Comparison of ENCODE assay signal across 15 cellular contexts in genomic region chr11:12198261-12198925, GRCh38.
DNase-seq lines count a peak whose midpoint lies in the region; ATAC-seq and TF ChIP-seq lines count a peak whose summit lies in the region.
"Had no signal": no experiment of that assay in that cellular context is flagged by ENCODE, and none has a peak within 500 bp of the region (broad histone marks: within the 10 kb centered on the region; RNA-seq: fewer than 3 reads in every experiment).

No MANE protein-coding gene starts in this region.

- no peaks in the 10 kb centered on the region for H3K36me3 Mint-ChIP-seq in osteocyte (ENCODE audit: unreplicated experiment)
- H3K36me3 Mint-ChIP-seq: mesothelial cell of epicardium had no signal

- H3K36me3 ChIP-seq in cardiac muscle cell (no peaks in the 10 kb centered on the region), tibial artery (peaks cover 0 to 4% (median 4%) of the 10 kb centered on the region in 3 donors)
- H3K36me3 ChIP-seq in effector memory CD4-positive, alpha-beta T cell (ENCODE audit: control insufficient read depth, insufficient read depth, low read length) = no peaks in the 10 kb centered on the region
- H3K36me3 ChIP-seq: prostate gland had no signal

- no peak overlapping the region for H3K4me3 ChIP-seq in cardiac muscle cell
- H3K4me3 ChIP-seq in effector memory CD4-positive, alpha-beta T cell (ENCODE audit: insufficient read depth, low read depth, low read length, poor library complexity, severe bottlenecking) = peak overlapping the region; percentile 27
- no peak overlapping the region for H3K4me3 ChIP-seq in tibial artery
- H3K4me3 ChIP-seq: prostate gland had no signal

- H3K4me1 ChIP-seq in cardiac muscle cell (ENCODE audit: low read depth) = peaks cover 92% of the 10 kb centered on the region
- H3K4me1 ChIP-seq in effector memory CD4-positive, alpha-beta T cell (ENCODE audit: control insufficient read depth, insufficient read depth, low read length, poor library complexity, severe bottlenecking) = peaks cover 49% of the 10 kb centered on the region
- H3K4me1 ChIP-seq in tibial artery = peaks cover 0 to 89% (median 60%) of the 10 kb centered on the region in 4 donors
- H3K4me1 ChIP-seq: prostate gland had no signal

- no peak for DNase-seq in cardiac muscle cell (ENCODE audit: low read depth in 1 of 2, low spot score in 1 of 2)
- DNase-seq in left cardiac atrium = no peak
- no peak for DNase-seq in RWPE1 (ENCODE audit: low spot score)
- no peak for DNase-seq in effector memory CD4-positive, alpha-beta T cell
- DNase-seq in tibial artery = peak in 1 of 2 donors; percentile 72
- DNase-seq in NCI-H1105 (lab: John Stamatoyannopoulos, UW) = no peak
- DNase-seq in osteocyte (ENCODE audit: extremely low spot score, unreplicated experiment) = no peak
- DNase-seq: NCI-H1092, NCI-H524 treated with DMSO at 0.1 percent for 48 hours, SHP77 treated with DMSO at 0.1 percent for 48 hours had no signal

- POLR2A ChIA-PET in RWPE1 (lab: Yijun Ruan, JAX; ENCODE audit: low non-redundant PET) = no interaction called here

- no peaks in the 10 kb centered on the region for H3K9me3 ChIP-seq in cardiac muscle cell (ENCODE audit: low read depth)
- H3K9me3 ChIP-seq in effector memory CD4-positive, alpha-beta T cell (ENCODE audit: control insufficient read depth, low read length) = no peaks in the 10 kb centered on the region
- no peaks in the 10 kb centered on the region for H3K9me3 ChIP-seq in tibial artery
- H3K9me3 ChIP-seq: prostate gland had no signal

- H3K27ac Mint-ChIP-seq in osteocyte (ENCODE audit: unreplicated experiment) = no peak overlapping the region
- H3K27ac Mint-ChIP-seq: dendritic cell treated with granulocyte-macrophage colony-stimulating factor and Interleukin-4, amounts not matched to agents 40 ng/mL and 50 ng/mL, for 4 days; mesothelial cell of epicardium had no signal

- H3K9me3 Mint-ChIP-seq in osteocyte (ENCODE audit: unreplicated experiment) = no peaks in the 10 kb centered on the region
- H3K9me3 Mint-ChIP-seq: dendritic cell treated with granulocyte-macrophage colony-stimulating factor and Interleukin-4, amounts not matched to agents 40 ng/mL and 50 ng/mL, for 4 days had no signal

- peak overlapping the region; percentile 90 for H3K27ac ChIP-seq in cardiac muscle cell
- H3K27ac ChIP-seq in RWPE1 = peak overlapping the region; percentile 33
- peak overlapping the region; percentile 62 for H3K27ac ChIP-seq in effector memory CD4-positive, alpha-beta T cell (ENCODE audit: insufficient read depth, low read length, poor library complexity, severe bottlenecking)
- peak overlapping the region; percentile 71 to 72 for H3K27ac ChIP-seq in tibial artery
- H3K27ac ChIP-seq: prostate gland, VCaP had no signal

- intact Hi-C loops in left cardiac atrium (cut with DNase I) = no loop called here
- intact Hi-C loops in tibial artery (cut with DNase I; ENCODE audit: low total_unique reads) = no loop called here

- H3K4me1 Mint-ChIP-seq in osteocyte (ENCODE audit: unreplicated experiment) = peaks cover 34% of the 10 kb centered on the region

- H3K27me3 Mint-ChIP-seq in osteocyte (ENCODE audit: unreplicated experiment) = no peaks in the 10 kb centered on the region
- H3K27me3 Mint-ChIP-seq: dendritic cell treated with granulocyte-macrophage colony-stimulating factor and Interleukin-4, amounts not matched to agents 40 ng/mL and 50 ng/mL, for 4 days had no signal

- CTCF ChIA-PET in RWPE1 (lab: Yijun Ruan, JAX) = interaction anchor here (0.6 kb wide), 1 partner anchor 38 kb away, joined by 3 read pairs; no protein-coding TSS in a partner anchor

- no peak overlapping the region for H3K4me3 Mint-ChIP-seq in osteocyte (ENCODE audit: unreplicated experiment)
- H3K4me3 Mint-ChIP-seq: dendritic cell treated with granulocyte-macrophage colony-stimulating factor and Interleukin-4, amounts not matched to agents 40 ng/mL and 50 ng/mL, for 4 days; mesothelial cell of epicardium had no signal

- ATAC-seq in left cardiac atrium (no peak), GM21717 (IDR thresholded peaks at IDR 0.05; ENCODE audit: unreplicated experiment) (no peak)

- H3K27me3 ChIP-seq in cardiac muscle cell (no peaks in the 10 kb centered on the region), tibial artery (no peaks in the 10 kb centered on the region)
- H3K27me3 ChIP-seq in effector memory CD4-positive, alpha-beta T cell (replicated peaks; ENCODE audit: control insufficient read depth, insufficient read depth, low read length, poor library complexity, severe bottlenecking) = no peaks in the 10 kb centered on the region

- TF ChIP-seq CTCF in cardiac muscle cell (IDR thresholded peaks at IDR 0.05; ENCODE audit: low read depth, low read length) = no peak
- no peak for TF ChIP-seq CTCF in RWPE1 (conservative IDR thresholded peaks at IDR 0.05; ENCODE audit: low read depth)
- no peak for TF ChIP-seq CTCF in tibial artery (IDR thresholded peaks at IDR 0.05)
- TF ChIP-seq CTCF in osteocyte (IDR thresholded peaks at IDR 0.05) = no peak

Comparison
In these comparisons a context has a peak if more than half of its experiments do, and no peak if none do; other contexts are left out.
1. H3K27ac ChIP-seq: peak in every context shown above with its lines; median percentile 90 in cardiac muscle cell; 72 in tibial artery; 62 in effector memory CD4-positive, alpha-beta T cell; 33 in RWPE1.